8 cellular contexts compared by ENCODE assay signal in genomic region chr1:10901091-10901893, GRCh38.
DNase-seq lines count a peak whose midpoint lies in the region; ATAC-seq, FAIRE-seq and TF ChIP-seq lines count a peak whose summit lies in the region.
"Had no signal": no experiment of that assay in that cellular context is flagged by ENCODE, and none has a peak within 500 bp of the region (broad histone marks: within the 10 kb centered on the region; RNA-seq: fewer than 3 reads in every experiment).

No MANE protein-coding gene starts in this region.

- H3K4me3 ChIP-seq in kidney (ENCODE audit: low read length in 2 of 2) (peak overlapping the region in 1 of 2 donors; percentile 21), thyroid gland (replicated peaks in 1 of 3) (no peak overlapping the region)

- H3K9me3 ChIP-seq in kidney (ENCODE audit: control insufficient read depth in 1 of 2, low read length in 2 of 2) (no peaks in the 10 kb centered on the region), thyroid gland (no peaks in the 10 kb centered on the region)

- intact Hi-C loops in kidney (cut with DNase I): no loop called here
- intact Hi-C loops in thyroid gland (cut with DNase I): no loop called here

- H3K27me3 ChIP-seq in thyroid gland: no peaks in the 10 kb centered on the region

- no peak for TF ChIP-seq POLR2A in thyroid gland (IDR thresholded peaks at IDR 0.05)

- no peak for TF ChIP-seq CTCF in kidney (IDR thresholded peaks at IDR 0.05; ENCODE audit: borderline replicate concordance, extremely low read depth, insufficient read depth)
- TF ChIP-seq CTCF in thyroid gland (IDR thresholded peaks at IDR 0.05): no peak

- DNase-seq in HPDE6-E6E7 (ENCODE audit: extremely low spot score): peak; percentile 59
- DNase-seq in SW480 (ENCODE audit: low spot score): peak; percentile 96
- peak; percentile 91 for DNase-seq in kidney
- DNase-seq in thyroid gland: peak; percentile 51 to 65
- DNase-seq: NCI-H1694 had no signal

- no peaks in the 10 kb centered on the region for H3K4me1 ChIP-seq in kidney (ENCODE audit: control insufficient read depth in 1 of 2, insufficient read depth in 1 of 2, low read depth in 1 of 2, low read length in 2 of 2)
- H3K4me1 ChIP-seq in thyroid gland: peaks cover 12 to 13% of the 10 kb centered on the region in 2 donors

- no peak overlapping the region for H3K27ac ChIP-seq in kidney (ENCODE audit: low read depth in 2 of 2, low read length in 2 of 2)
- H3K27ac ChIP-seq in thyroid gland: peak overlapping the region in 1 of 3 donors; percentile 8

- no peak for FAIRE-seq in kidney (lab: Jason Lieb, UNC)

- peak overlapping the region in 1 of 2 donors; percentile 35 for H3K9ac ChIP-seq in kidney (ENCODE audit: low read length in 2 of 2)

- 16 to 28% methylated on average over 16 to 26 of the region's 30 CpGs for WGBS in thyroid gland, 2 donors

- no peaks in the 10 kb centered on the region for H3K36me3 ChIP-seq in kidney (ENCODE audit: control insufficient read depth in 1 of 2, insufficient read depth in 2 of 2, low read length in 2 of 2)
- H3K36me3 ChIP-seq in thyroid gland: no peaks in the 10 kb centered on the region

- no peak for ATAC-seq in GM18517 (IDR thresholded peaks at IDR 0.05; ENCODE audit: unreplicated experiment)
- no peak for ATAC-seq in HG02938 (IDR thresholded peaks at IDR 0.05; ENCODE audit: unreplicated experiment)
- no peak for ATAC-seq in GM21367 (IDR thresholded peaks at IDR 0.05; ENCODE audit: unreplicated experiment)
